In genomic region chr2:202299712-202300111, GRCh38 we compare ENCODE assay signal across 12 cellular contexts. TPM values are rescaled to one million over a fixed set of nuclear protein-coding genes. Genes with fewer than 3 reads are reported as not detected.
DNase-seq lines count a peak whose midpoint lies in the region; ATAC-seq and TF ChIP-seq lines count a peak whose summit lies in the region.
"Had no signal": no experiment of that assay in that cellular context is flagged by ENCODE, and none has a peak within 500 bp of the region (broad histone marks: within the 10 kb centered on the region; RNA-seq: fewer than 3 reads in every experiment).

No MANE protein-coding gene starts in this region.

- WGBS in sigmoid colon, 2 donors, result 35 to 70% methylated on average over 1 of the region's 1 CpG

- H3K9me3 Mint-ChIP-seq in immature natural killer cell, result no peaks in the 10 kb centered on the region

- no peak overlapping the region for H3K27ac ChIP-seq in sigmoid colon
- no peak overlapping the region for H3K27ac ChIP-seq in PC-9
- H3K27ac ChIP-seq: thyroid gland had no signal

- 0 out of 2 replicates have a peak, but pooled peaks cover 7% of the 10 kb centered on the region for H4K20me1 ChIP-seq in PC-9 (ENCODE audit: insufficient read depth)

- peak overlapping the region in 4 of 6 donors; percentile 8 to 71 (median 40) for H3K27ac Mint-ChIP-seq in immature natural killer cell

- H3K79me2 ChIP-seq in PC-9 (ENCODE audit: low read depth), result no peaks in the 10 kb centered on the region

- H3K36me3 ChIP-seq in sigmoid colon (peaks cover 8 to 97% (median 36%) of the 10 kb centered on the region in 4 donors), PC-9 (ENCODE audit: low read depth) (peaks cover 24% of the 10 kb centered on the region)

- TF ChIP-seq EP300 in sigmoid colon (IDR thresholded peaks at IDR 0.05), result no peak

- peaks cover 30 to 58% (median 39%) of the 10 kb centered on the region in 3 donors for H3K36me3 Mint-ChIP-seq in immature natural killer cell

- no peak for TF ChIP-seq POLR2A in sigmoid colon (IDR thresholded peaks at IDR 0.05)

- no peak overlapping the region for H3K4me2 ChIP-seq in PC-9

- no peaks in the 10 kb centered on the region for H3K27me3 ChIP-seq in sigmoid colon
- H3K27me3 ChIP-seq in PC-9 (ENCODE audit: insufficient read depth, low read depth), result no peaks in the 10 kb centered on the region
- H3K27me3 ChIP-seq: thyroid gland had no signal

- intact Hi-C loops in sigmoid colon (cut with DNase I) (no loop called here), PC-9 (cut with micrococcal nuclease; ENCODE audit: unreplicated experiment) (no loop called here)

- no peak for TF ChIP-seq CTCF in sigmoid colon (IDR thresholded peaks at IDR 0.05)
- TF ChIP-seq CTCF in PC-9 (conservative IDR thresholded peaks at IDR 0.05), result no peak

- H3K9me2 ChIP-seq in PC-9 (ENCODE audit: insufficient read depth), result no peaks in the 10 kb centered on the region

- no peaks in the 10 kb centered on the region for H3K4me1 ChIP-seq in sigmoid colon
- no peaks in the 10 kb centered on the region for H3K4me1 ChIP-seq in PC-9 (replicated peaks; ENCODE audit: insufficient read depth)
- H3K4me1 ChIP-seq: thyroid gland had no signal

- ATAC-seq in GM18909 (IDR thresholded peaks at IDR 0.05; ENCODE audit: poor library complexity, unreplicated experiment) (peak; percentile 77), GM21717 (IDR thresholded peaks at IDR 0.05; ENCODE audit: unreplicated experiment) (peak; percentile 89), HG03354 (IDR thresholded peaks at IDR 0.05; ENCODE audit: poor library complexity, severe bottlenecking, unreplicated experiment) (peak; percentile 89)

- H3F3A ChIP-seq in PC-9 (ENCODE audit: insufficient read depth, low read depth), result peaks cover 15% of the 10 kb centered on the region

- CTCF ChIA-PET in PC-9 (lab: Charles Lee), result no interaction called here

- peaks cover 0 to 1% (median 0%) of the 10 kb centered on the region in 3 donors for H3K27me3 Mint-ChIP-seq in immature natural killer cell (ENCODE audit: low read depth in 3 of 3)

- H3K4me3 Mint-ChIP-seq in immature natural killer cell, result no peak overlapping the region

- H2AFZ ChIP-seq in PC-9, result no peak overlapping the region

- peaks cover 4 to 13% of the 10 kb centered on the region in 2 donors for H3K4me1 Mint-ChIP-seq in immature natural killer cell

- no peaks in the 10 kb centered on the region for H3K9me3 ChIP-seq in sigmoid colon
- no peaks in the 10 kb centered on the region for H3K9me3 ChIP-seq in PC-9 (ENCODE audit: insufficient read depth, low read depth)
- H3K9me3 ChIP-seq: thyroid gland had no signal

- H3K4me3 ChIP-seq in sigmoid colon (no peak overlapping the region), PC-9 (no peak overlapping the region)
- H3K4me3 ChIP-seq: thyroid gland had no signal

- POLR2A ChIA-PET in PC-9 (lab: Charles Lee; ENCODE audit: unreplicated experiment), result no interaction called here

- DNase-seq in immature natural killer cell, result no peak
- DNase-seq in sigmoid colon, result no peak
- DNase-seq in PC-9, result no peak
- no peak for DNase-seq in epidermal melanocyte (ENCODE audit: insufficient read length, low spot score)
- no peak for DNase-seq in stimulated activated CD4-positive, alpha-beta T cell treated with anti-CD3 and anti-CD28 coated beads, Interleukin-4, amount 100 ng/mL, for 1 hour
- DNase-seq: activated CD4-positive, alpha-beta T cell treated with anti-CD3 and anti-CD28 coated beads, Interleukin-2, amount 50 U/mL, for 4 hours; DND-41; glutamatergic neuron; thyroid gland had no signal

- BruUV-seq in PC-9 (replicated peaks; lab: Mats Ljungman, UMichigan), result no TSS peak

RNA-seq across cellular contexts. Expression of gene NOP58, which starts 34.1 kb away (rescaled TPM):
- polyA plus RNA-seq in immature natural killer cell (10 to 100 TPM; 42.6 to 54.7 (median 46.6) TPM), sigmoid colon (10 to 100 TPM; 15.6 to 55.6 (median 22.0) TPM)
- total RNA-seq in sigmoid colon (10 to 100 TPM; 35.9 to 91.1 (median 40.6) TPM), PC-9 (2021) (38.2 and 48.5 TPM in 2 replicates)
